24 cellular contexts compared by ENCODE assay signal in the genomic region with DNA sequence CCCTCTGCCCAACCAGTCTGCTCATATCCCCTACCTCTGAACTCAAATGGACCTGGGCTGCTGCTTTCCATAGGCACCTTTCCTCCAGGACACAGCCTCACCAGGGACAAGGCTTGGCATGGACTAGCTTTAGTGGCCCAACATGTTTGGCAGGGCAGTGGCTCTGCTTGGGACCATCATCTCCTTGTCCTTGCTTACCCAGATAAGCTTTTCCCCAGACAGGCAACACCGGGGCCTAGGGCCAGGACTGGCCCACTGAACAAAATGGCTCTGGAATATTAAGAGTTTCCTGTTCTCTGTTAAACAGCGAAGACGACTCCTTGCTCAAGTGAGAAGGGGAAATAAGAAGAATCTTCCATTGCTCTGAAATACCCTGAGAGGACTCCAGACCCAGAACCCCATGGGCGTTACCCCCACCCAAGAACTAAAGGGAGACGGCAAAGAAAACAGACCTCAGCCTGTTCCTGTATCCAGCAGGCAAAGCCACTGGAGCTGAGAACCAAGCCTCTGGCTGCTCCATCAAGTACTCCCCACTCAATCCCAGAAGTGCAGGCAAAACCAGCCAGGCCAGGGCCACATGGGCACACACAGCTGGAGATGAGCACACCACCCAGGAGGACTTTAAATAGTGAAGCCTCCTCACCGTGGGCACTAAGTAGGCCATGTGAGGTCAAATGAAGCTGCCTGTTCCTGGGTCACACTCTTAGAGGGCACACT. TPM values are rescaled to one million over a fixed set of nuclear protein-coding genes. Genes with fewer than 3 reads are reported as not detected.
DNase-seq lines count a peak whose midpoint lies in the region; ATAC-seq and TF ChIP-seq lines count a peak whose summit lies in the region.
"Had no signal": no experiment of that assay in that cellular context is flagged by ENCODE, and none has a peak within 500 bp of the region (broad histone marks: within the 10 kb centered on the region; RNA-seq: fewer than 3 reads in every experiment).

No MANE protein-coding gene starts in this region.

- no TSS peak for BruUV-seq in PC-3 (replicated peaks; lab: Mats Ljungman, UMichigan)

- H3K4me3 ChIP-seq in PC-3 (ENCODE audit: low read length) (no peak overlapping the region), left ventricle myocardium inferior (no peak overlapping the region)
- H3K4me3 ChIP-seq: heart right ventricle, left lung, prostate gland, skin epidermis, tibial artery had no signal

- CTCF ChIA-PET in PC-3 (lab: Charles Lee), result no interaction called here
- CTCF ChIA-PET in activated CD4-positive, alpha-beta memory T cell treated with anti-CD3 and anti-CD28 coated beads for 36 hours (lab: Charles Lee), result no interaction called here

- ATAC-seq in PC-3, result 0 out of 2 replicates have a peak, but pooled peaks have one; percentile 16
- peak; percentile 22 for ATAC-seq in stimulated activated memory B cell treated with anti-CD40 and anti-IgM and Interleukin-4, amounts not matched to agents 10 μg/mL and 1 μg/mL and 100 μg/mL, for 72 hours
- ATAC-seq: left lung had no signal

- H3K9ac ChIP-seq in PC-3 (ENCODE audit: low read length), result no peak overlapping the region

- H3K4me1 ChIP-seq in PC-3 (ENCODE audit: insufficient read depth, low read length), result no peaks in the 10 kb centered on the region
- H3K4me1 ChIP-seq in left ventricle myocardium inferior, result peaks cover 41% of the 10 kb centered on the region
- H3K4me1 ChIP-seq: prostate gland had no signal

- H3K36me3 Mint-ChIP-seq in activated CD4-positive, alpha-beta T cell treated with anti-CD3 and anti-CD28 coated beads, Interleukin-2, amount 10 ng/mL, durations not matched to agents 24 days and 14 days (ENCODE audit: low read depth), result peaks cover 16% of the 10 kb centered on the region
- peaks cover 12% of the 10 kb centered on the region for H3K36me3 Mint-ChIP-seq in stimulated activated memory B cell treated with anti-CD40 and anti-IgM and Interleukin-4, amounts not matched to agents 10 μg/mL and 1 μg/mL and 100 μg/mL, for 72 hours
- peaks cover 6% of the 10 kb centered on the region for H3K36me3 Mint-ChIP-seq in activated CD4-positive, alpha-beta memory T cell treated with anti-CD3 and anti-CD28 coated beads for 36 hours

- intact Hi-C loops in activated CD4-positive, alpha-beta T cell treated with anti-CD3 and anti-CD28 coated beads, Interleukin-2, amount 10 ng/mL, durations not matched to agents 24 days and 14 days (cut with micrococcal nuclease), result no loop called here
- intact Hi-C loops in PC-3 (cut with micrococcal nuclease), result no loop called here
- intact Hi-C loops in left ventricle myocardium inferior (cut with micrococcal nuclease), result no loop called here
- intact Hi-C loops in activated CD4-positive, alpha-beta memory T cell treated with anti-CD3 and anti-CD28 coated beads for 36 hours (cut with micrococcal nuclease), result no loop called here

- DNase-seq in activated CD4-positive, alpha-beta T cell treated with anti-CD3 and anti-CD28 coated beads, Interleukin-2, amount 10 ng/mL, durations not matched to agents 24 days and 14 days, result peak; percentile 47
- DNase-seq in activated CD4-positive, alpha-beta T cell treated with anti-CD3 and anti-CD28 coated beads for 48 hours, result no peak
- DNase-seq in PC-3 (no peak), left ventricle myocardium inferior (no peak), DMS79 (lab: John Stamatoyannopoulos, UW) (no peak), NCI-H526 treated with DMSO at 0.1 percent for 48 hours (lab: John Stamatoyannopoulos, UW) (no peak)
- no peak for DNase-seq in activated CD4-positive, alpha-beta memory T cell treated with anti-CD3 and anti-CD28 coated beads for 36 hours
- DNase-seq: 8988T; Calu3; central memory CD4-positive, alpha-beta T cell; EL; heart right ventricle; left lung; NCI-H1048; NCI-H187 treated with DMSO at 0.1 percent for 48 hours; OCI-M1; stimulated activated CD4-positive, alpha-beta T cell treated with anti-CD3 and anti-CD28 coated beads, Interleukin-1b, Interleukin-23, amount 100 ng/mL, for 48 hours; T-helper 2 cell; tibial artery had no signal

- POLR2A ChIA-PET in PC-3 (lab: Charles Lee; ENCODE audit: unreplicated experiment), result no interaction called here
- POLR2A ChIA-PET in activated CD4-positive, alpha-beta memory T cell treated with anti-CD3 and anti-CD28 coated beads for 36 hours (lab: Charles Lee), result no interaction called here

- no peaks in the 10 kb centered on the region for H3K27me3 Mint-ChIP-seq in activated CD4-positive, alpha-beta T cell treated with anti-CD3 and anti-CD28 coated beads, Interleukin-2, amount 10 ng/mL, durations not matched to agents 24 days and 14 days
- H3K27me3 Mint-ChIP-seq in stimulated activated memory B cell treated with anti-CD40 and anti-IgM and Interleukin-4, amounts not matched to agents 10 μg/mL and 1 μg/mL and 100 μg/mL, for 72 hours, result no peaks in the 10 kb centered on the region
- H3K27me3 Mint-ChIP-seq in activated CD4-positive, alpha-beta memory T cell treated with anti-CD3 and anti-CD28 coated beads for 36 hours, result no peaks in the 10 kb centered on the region

- H3K27me3 ChIP-seq in PC-3 (ENCODE audit: low read length) (no peaks in the 10 kb centered on the region), left ventricle myocardium inferior (ENCODE audit: low read depth) (no peaks in the 10 kb centered on the region)
- H3K27me3 ChIP-seq: heart right ventricle, left lung, tibial artery had no signal

- H2AFZ ChIP-seq in PC-3 (ENCODE audit: low read length), result no peak overlapping the region

- H3K4me2 ChIP-seq in PC-3 (ENCODE audit: low read length), result no peak overlapping the region

- H3K36me3 ChIP-seq in PC-3 (ENCODE audit: low read depth, low read length) (peaks cover 20% of the 10 kb centered on the region), left ventricle myocardium inferior (peaks cover 33% of the 10 kb centered on the region)
- H3K36me3 ChIP-seq: prostate gland had no signal

- H3K4me3 Mint-ChIP-seq in activated CD4-positive, alpha-beta T cell treated with anti-CD3 and anti-CD28 coated beads, Interleukin-2, amount 10 ng/mL, durations not matched to agents 24 days and 14 days, result no peak overlapping the region
- H3K4me3 Mint-ChIP-seq in stimulated activated memory B cell treated with anti-CD40 and anti-IgM and Interleukin-4, amounts not matched to agents 10 μg/mL and 1 μg/mL and 100 μg/mL, for 72 hours, result no peak overlapping the region
- H3K4me3 Mint-ChIP-seq in activated CD4-positive, alpha-beta memory T cell treated with anti-CD3 and anti-CD28 coated beads for 36 hours, result no peak overlapping the region

- H4K20me1 ChIP-seq in PC-3 (ENCODE audit: low read length), result no peaks in the 10 kb centered on the region

- no peaks in the 10 kb centered on the region for H3F3A ChIP-seq in PC-3 (ENCODE audit: low read length, unreplicated experiment)

- H3K27ac ChIP-seq in PC-3 (ENCODE audit: low read length) (no peak overlapping the region), left ventricle myocardium inferior (replicated peaks) (peak overlapping the region; percentile 19)
- H3K27ac ChIP-seq: epithelial cell of prostate, left lung, prostate gland, tibial artery, VCaP had no signal

- H3K9me3 ChIP-seq in PC-3 (ENCODE audit: low read length), result no peaks in the 10 kb centered on the region
- H3K9me3 ChIP-seq in left ventricle myocardium inferior (replicated peaks), result no peaks in the 10 kb centered on the region
- H3K9me3 ChIP-seq: heart right ventricle, left lung, prostate gland, tibial artery had no signal

- no peak overlapping the region for H3K27ac Mint-ChIP-seq in activated CD4-positive, alpha-beta T cell treated with anti-CD3 and anti-CD28 coated beads, Interleukin-2, amount 10 ng/mL, durations not matched to agents 24 days and 14 days
- no peak overlapping the region for H3K27ac Mint-ChIP-seq in stimulated activated memory B cell treated with anti-CD40 and anti-IgM and Interleukin-4, amounts not matched to agents 10 μg/mL and 1 μg/mL and 100 μg/mL, for 72 hours
- no peak overlapping the region for H3K27ac Mint-ChIP-seq in activated CD4-positive, alpha-beta memory T cell treated with anti-CD3 and anti-CD28 coated beads for 36 hours

- no peaks in the 10 kb centered on the region for H3K9me2 ChIP-seq in PC-3 (replicated peaks; ENCODE audit: low read length)

- H3K9me3 Mint-ChIP-seq in activated CD4-positive, alpha-beta T cell treated with anti-CD3 and anti-CD28 coated beads, Interleukin-2, amount 10 ng/mL, durations not matched to agents 24 days and 14 days, result no peaks in the 10 kb centered on the region
- no peaks in the 10 kb centered on the region for H3K9me3 Mint-ChIP-seq in stimulated activated memory B cell treated with anti-CD40 and anti-IgM and Interleukin-4, amounts not matched to agents 10 μg/mL and 1 μg/mL and 100 μg/mL, for 72 hours
- H3K9me3 Mint-ChIP-seq in activated CD4-positive, alpha-beta memory T cell treated with anti-CD3 and anti-CD28 coated beads for 36 hours, result no peaks in the 10 kb centered on the region

- H3K4me1 Mint-ChIP-seq in activated CD4-positive, alpha-beta T cell treated with anti-CD3 and anti-CD28 coated beads, Interleukin-2, amount 10 ng/mL, durations not matched to agents 24 days and 14 days, result no peaks in the 10 kb centered on the region
- H3K4me1 Mint-ChIP-seq in stimulated activated memory B cell treated with anti-CD40 and anti-IgM and Interleukin-4, amounts not matched to agents 10 μg/mL and 1 μg/mL and 100 μg/mL, for 72 hours, result peaks cover 8% of the 10 kb centered on the region
- H3K4me1 Mint-ChIP-seq in activated CD4-positive, alpha-beta memory T cell treated with anti-CD3 and anti-CD28 coated beads for 36 hours (ENCODE audit: low read depth), result no peaks in the 10 kb centered on the region

- H3K79me2 ChIP-seq in PC-3 (ENCODE audit: low read length), result no peaks in the 10 kb centered on the region

- TF ChIP-seq CTCF in PC-3 (conservative IDR thresholded peaks at IDR 0.05; ENCODE audit: low read depth, low read length) (no peak), left ventricle myocardium inferior (IDR thresholded peaks at IDR 0.05; ENCODE audit: borderline replicate concordance) (no peak)

RNA-seq across cellular contexts. Expression of a gene that starts 45.5 kb away (rescaled TPM):
- total RNA-seq in activated CD4-positive, alpha-beta T cell treated with anti-CD3 and anti-CD28 coated beads, Interleukin-2, amount 10 ng/mL, durations not matched to agents 24 days and 14 days, result 142 and 147 TPM in 2 replicates
- total RNA-seq in PC-3 (2014; rRNA removed), result 460 and 474 TPM in 2 replicates
- total RNA-seq in left ventricle myocardium inferior, result 164 TPM
- 100 to 1,000 TPM; 131 to 132 TPM for total RNA-seq in activated CD4-positive, alpha-beta memory T cell treated with anti-CD3 and anti-CD28 coated beads for 36 hours
